Comparison of ENCODE assay signal across 16 cellular contexts in the genomic region with DNA sequence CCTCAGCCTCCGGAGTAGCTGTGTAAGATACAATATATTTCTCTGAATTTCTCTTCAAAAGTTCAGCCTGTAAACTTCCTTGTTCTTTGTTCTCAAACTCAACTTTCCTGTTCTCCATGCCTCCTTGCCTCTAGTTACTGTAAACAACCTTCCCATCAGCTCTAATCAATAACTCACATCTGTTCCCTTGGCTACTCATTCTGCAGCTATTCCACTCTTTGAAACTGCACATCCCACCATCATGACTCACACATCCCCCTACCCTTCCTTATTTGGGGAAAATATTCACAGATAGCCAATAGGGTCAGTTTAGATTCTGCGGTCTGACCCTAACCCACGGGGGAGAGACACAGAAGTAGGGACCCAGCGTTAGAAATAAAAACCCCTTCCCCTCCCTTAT. TPM values are rescaled to one million over a fixed set of nuclear protein-coding genes. Genes with fewer than 3 reads are reported as not detected.
A peak's percentile ranks its signal among the peaks of the same experiment; 100 is the strongest.
DNase-seq lines count a peak whose midpoint lies in the region; ATAC-seq and TF ChIP-seq lines count a peak whose summit lies in the region.
"Had no signal": no experiment of that assay in that cellular context is flagged by ENCODE, and none has a peak within 500 bp of the region (broad histone marks: within the 10 kb centered on the region; RNA-seq: fewer than 3 reads in every experiment).

No MANE protein-coding gene starts in this region.

- DNase-seq in activated T-cell treated with anti-CD3 and anti-CD28 coated beads, Interleukin-2, amount 50 U/mL, for 24 hours, result no peak
- DNase-seq in activated T-cell treated with anti-CD3 and anti-CD28 coated beads, Interleukin-2, amount 50 U/mL, for 4 hours, result no peak
- DNase-seq in T-cell (no peak), endothelial cell (ENCODE audit: low spot score) (no peak), neural crest cell (ENCODE audit: low read depth, low spot score) (no peak), NCI-H526 (lab: John Stamatoyannopoulos, UW) (no peak), SHP77 (lab: John Stamatoyannopoulos, UW) (no peak), sigmoid colon (no peak)
- DNase-seq: anterior cingulate cortex, hypothalamus, left ventricle myocardium superior, NCI-H1092 treated with DMSO at 0.1 percent for 48 hours, NCI-H2227 treated with DMSO at 0.1 percent for 48 hours, SIG-M5, stomach had no signal

- H3K9me3 Mint-ChIP-seq in activated T-cell treated with anti-CD3 and anti-CD28 coated beads, Interleukin-2, amount 50 U/mL, for 24 hours, result peaks cover 45% of the 10 kb centered on the region
- peaks cover 27% of the 10 kb centered on the region for H3K9me3 Mint-ChIP-seq in activated T-cell treated with anti-CD3 and anti-CD28 coated beads, Interleukin-2, amount 50 U/mL, for 4 hours
- peaks cover 21 to 36% (median 26%) of the 10 kb centered on the region in 3 donors for H3K9me3 Mint-ChIP-seq in T-cell
- peaks cover 14% of the 10 kb centered on the region for H3K9me3 Mint-ChIP-seq in endothelial cell (ENCODE audit: unreplicated experiment)
- peaks cover 18% of the 10 kb centered on the region for H3K9me3 Mint-ChIP-seq in neural crest cell

- peaks cover 0 to 4% (median 0%) of the 10 kb centered on the region in 4 donors for H3K36me3 ChIP-seq in sigmoid colon

- H3K4me1 Mint-ChIP-seq in activated T-cell treated with anti-CD3 and anti-CD28 coated beads, Interleukin-2, amount 50 U/mL, for 24 hours (ENCODE audit: low read depth), result peaks cover 44% of the 10 kb centered on the region
- H3K4me1 Mint-ChIP-seq in activated T-cell treated with anti-CD3 and anti-CD28 coated beads, Interleukin-2, amount 50 U/mL, for 4 hours (ENCODE audit: low read depth), result peaks cover 32% of the 10 kb centered on the region
- H3K4me1 Mint-ChIP-seq in T-cell, result peaks cover 33 to 47% (median 37%) of the 10 kb centered on the region in 3 donors
- peaks cover 19% of the 10 kb centered on the region for H3K4me1 Mint-ChIP-seq in endothelial cell (ENCODE audit: unreplicated experiment)
- peaks cover 9% of the 10 kb centered on the region for H3K4me1 Mint-ChIP-seq in neural crest cell

- H3K27ac Mint-ChIP-seq in activated T-cell treated with anti-CD3 and anti-CD28 coated beads, Interleukin-2, amount 50 U/mL, for 24 hours, result peak overlapping the region; percentile 44
- H3K27ac Mint-ChIP-seq in T-cell (no peak overlapping the region), endothelial cell (ENCODE audit: unreplicated experiment) (peak overlapping the region; percentile 94), neural crest cell (ENCODE audit: unreplicated experiment) (no peak overlapping the region)
- H3K27ac Mint-ChIP-seq: dendritic cell treated with granulocyte-macrophage colony-stimulating factor and Interleukin-4, amounts not matched to agents 40 ng/mL and 50 ng/mL, for 4 days had no signal

- 98 to 99% methylated on average over 4 of the region's 4 CpGs for WGBS in sigmoid colon, 2 donors

- no peak for TF ChIP-seq EP300 in sigmoid colon (IDR thresholded peaks at IDR 0.05)

- CTCF ChIA-PET in T-cell (lab: Charles Lee), result no interaction called here

- peaks cover 0 to 7% (median 3%) of the 10 kb centered on the region in 4 donors for H3K9me3 ChIP-seq in sigmoid colon

- POLR2A ChIA-PET in T-cell (lab: Charles Lee), result no interaction called here

- no peak for ATAC-seq in activated T-cell treated with anti-CD3 and anti-CD28 coated beads, Interleukin-2, amount 50 U/mL, for 4 hours
- ATAC-seq in T-cell (replicated peaks in 1 of 4), result no peak
- ATAC-seq: left ventricle myocardium superior had no signal

- H3K4me3 ChIP-seq in sigmoid colon, result no peak overlapping the region

- H3K4me3 Mint-ChIP-seq in activated T-cell treated with anti-CD3 and anti-CD28 coated beads, Interleukin-2, amount 50 U/mL, for 24 hours, result peak overlapping the region; percentile 41
- no peak overlapping the region for H3K4me3 Mint-ChIP-seq in activated T-cell treated with anti-CD3 and anti-CD28 coated beads, Interleukin-2, amount 50 U/mL, for 4 hours
- peak overlapping the region; percentile 57 to 95 (median 94) for H3K4me3 Mint-ChIP-seq in T-cell
- peak overlapping the region; percentile 84 for H3K4me3 Mint-ChIP-seq in endothelial cell (ENCODE audit: unreplicated experiment)
- peak overlapping the region; percentile 77 for H3K4me3 Mint-ChIP-seq in neural crest cell
- H3K4me3 Mint-ChIP-seq: dendritic cell treated with granulocyte-macrophage colony-stimulating factor and Interleukin-4, amounts not matched to agents 40 ng/mL and 50 ng/mL, for 4 days had no signal

- no peaks in the 10 kb centered on the region for H3K27me3 ChIP-seq in sigmoid colon
- H3K27me3 ChIP-seq: stomach had no signal

- H3K36me3 Mint-ChIP-seq in activated T-cell treated with anti-CD3 and anti-CD28 coated beads, Interleukin-2, amount 50 U/mL, for 24 hours (ENCODE audit: low read depth), result peaks cover 73% of the 10 kb centered on the region
- peaks cover 47% of the 10 kb centered on the region for H3K36me3 Mint-ChIP-seq in activated T-cell treated with anti-CD3 and anti-CD28 coated beads, Interleukin-2, amount 50 U/mL, for 4 hours (ENCODE audit: insufficient read depth)
- H3K36me3 Mint-ChIP-seq in T-cell (peaks cover 52% of the 10 kb centered on the region), endothelial cell (ENCODE audit: low read depth, unreplicated experiment) (peaks cover 44% of the 10 kb centered on the region), neural crest cell (ENCODE audit: low read depth) (peaks cover 45% of the 10 kb centered on the region)

- TF ChIP-seq CTCF in endothelial cell (IDR thresholded peaks at IDR 0.05; ENCODE audit: unreplicated experiment) (no peak), neural crest cell (conservative IDR thresholded peaks at IDR 0.05) (no peak), sigmoid colon (IDR thresholded peaks at IDR 0.05) (no peak)

- intact Hi-C loops in sigmoid colon (cut with DNase I), result loop anchor here (10.0 kb wide), 1 partner anchor 528 kb away; a partner anchor contains a TSS

- no peak overlapping the region for H3K27ac ChIP-seq in sigmoid colon
- H3K27ac ChIP-seq: stomach had no signal

- H3K4me1 ChIP-seq in sigmoid colon, result peaks cover 0 to 16% (median 6%) of the 10 kb centered on the region in 4 donors

- no peaks in the 10 kb centered on the region for H3K27me3 Mint-ChIP-seq in activated T-cell treated with anti-CD3 and anti-CD28 coated beads, Interleukin-2, amount 50 U/mL, for 24 hours
- no peaks in the 10 kb centered on the region for H3K27me3 Mint-ChIP-seq in activated T-cell treated with anti-CD3 and anti-CD28 coated beads, Interleukin-2, amount 50 U/mL, for 4 hours (ENCODE audit: low read depth)
- H3K27me3 Mint-ChIP-seq in T-cell (no peaks in the 10 kb centered on the region), endothelial cell (ENCODE audit: unreplicated experiment) (peaks cover 15% of the 10 kb centered on the region), neural crest cell (ENCODE audit: low read depth) (no peaks in the 10 kb centered on the region)
- H3K27me3 Mint-ChIP-seq: dendritic cell treated with granulocyte-macrophage colony-stimulating factor and Interleukin-4, amounts not matched to agents 40 ng/mL and 50 ng/mL, for 4 days had no signal

- no peak for TF ChIP-seq POLR2A in sigmoid colon (IDR thresholded peaks at IDR 0.05)

RNA-seq across cellular contexts. Expression of a gene that starts 2.0 kb away (rescaled TPM):
- 10 to 100 TPM; 29.4 to 34.1 (median 33.5) TPM for total RNA-seq in activated T-cell treated with anti-CD3 and anti-CD28 coated beads, Interleukin-2, amount 50 U/mL, for 4 hours
- total RNA-seq in T-cell (10 to 100 TPM; 13.8 to 23.1 (median 21.7) TPM), endothelial cell (ENCODE audit: unreplicated experiment) (38.2 TPM), neural crest cell (23.3 and 25.8 TPM in 2 replicates), sigmoid colon (10 to 100 TPM; 21.3 to 45.4 (median 32.4) TPM)
- polyA plus RNA-seq in sigmoid colon, result 10 to 100 TPM; 13.2 to 14.2 (median 13.6) TPM

RNA-seq across cellular contexts. Expression of a gene that starts 51.9 kb away (rescaled TPM):
- total RNA-seq in activated T-cell treated with anti-CD3 and anti-CD28 coated beads, Interleukin-2, amount 50 U/mL, for 4 hours, result 10 to 100 TPM; 19.1 to 32.1 (median 22.9) TPM
- total RNA-seq in T-cell (10 to 100 TPM; 36.7 to 47.2 (median 41.2) TPM), endothelial cell (ENCODE audit: unreplicated experiment) (62.5 TPM), neural crest cell (57.7 and 63.9 TPM in 2 replicates), sigmoid colon (10 to 100 TPM; 30.3 to 41.3 (median 31.5) TPM)
- polyA plus RNA-seq in sigmoid colon, result 10 to 100 TPM; 14.1 to 27.1 (median 24.0) TPM

Comparison
In these comparisons a context has a peak if more than half of its experiments do, and no peak if none do; other contexts are left out.
1. H3K27ac Mint-ChIP-seq: peak in activated T-cell treated with anti-CD3 and anti-CD28 coated beads, Interleukin-2, amount 50 U/mL, for 24 hours (single experiment) and endothelial cell (single experiment); none in T-cell (0 of 2) and neural crest cell (single experiment).